In the genomic region with DNA sequence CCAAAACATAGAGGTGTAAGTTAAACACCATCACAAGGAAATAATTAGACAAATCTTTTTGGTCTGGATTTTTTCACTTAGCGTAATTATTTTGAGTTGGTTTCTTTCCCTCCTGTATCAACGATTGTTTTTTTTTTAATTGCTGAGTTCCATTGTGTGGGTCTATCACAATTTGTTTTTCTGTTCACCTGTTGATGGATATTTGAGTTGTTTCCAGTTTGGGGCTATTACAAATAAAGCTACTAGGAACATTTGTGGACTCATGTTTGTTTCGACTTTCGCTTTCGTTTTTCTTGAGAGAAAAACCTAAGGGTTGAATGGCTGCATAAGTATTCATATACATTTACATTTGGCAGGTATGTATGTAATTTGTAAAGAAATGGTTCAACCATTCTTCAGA, we compare ENCODE assay signal across 1 cellular context.
A peak's percentile ranks its signal among the peaks of the same experiment; 100 is the strongest.
TF ChIP-seq lines count a peak whose summit lies in the region.

No MANE protein-coding gene starts in this region.

TF ChIP-seq in K562, 482 proteins besides CTCF, POLR2A, EP300 and RAD21 (continued from another document):
- TF ChIP-seq, protein P1, sequence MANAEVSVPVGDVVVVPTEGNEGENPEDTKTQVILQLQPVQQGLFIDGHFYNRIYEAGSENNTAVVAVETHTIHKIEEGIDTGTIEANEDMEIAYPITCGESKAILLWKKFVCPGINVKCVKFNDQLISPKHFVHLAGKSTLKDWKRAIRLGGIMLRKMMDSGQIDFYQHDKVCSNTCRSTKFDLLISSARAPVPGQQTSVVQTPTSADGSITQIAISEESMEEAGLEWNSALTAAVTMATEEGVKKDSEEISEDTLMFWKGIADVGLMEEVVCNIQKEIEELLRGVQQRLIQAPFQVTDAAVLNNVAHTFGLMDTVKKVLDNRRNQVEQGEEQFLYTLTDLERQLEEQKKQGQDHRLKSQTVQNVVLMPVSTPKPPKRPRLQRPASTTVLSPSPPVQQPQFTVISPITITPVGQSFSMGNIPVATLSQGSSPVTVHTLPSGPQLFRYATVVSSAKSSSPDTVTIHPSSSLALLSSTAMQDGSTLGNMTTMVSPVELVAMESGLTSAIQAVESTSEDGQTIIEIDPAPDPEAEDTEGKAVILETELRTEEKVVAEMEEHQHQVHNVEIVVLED (CRISPR knock-in tag; IDR thresholded peaks at IDR 0.05) = no peak
- TF ChIP-seq PRPF4 (IDR thresholded peaks at IDR 0.05; ENCODE audit: insufficient read depth, low read depth, low read length, poor library complexity, severe bottlenecking) (no peak), NR0B1 (IDR thresholded peaks at IDR 0.05; ENCODE audit: partially characterized antibody) (no peak), NCOA6 (IDR thresholded peaks at IDR 0.05) (no peak), PURB (CRISPR knock-in tag; IDR thresholded peaks at IDR 0.05; ENCODE audit: low read depth) (no peak), ETV1 (tag; conservative IDR thresholded peaks at IDR 0.05; ENCODE audit: low read depth) (0 out of 2 replicates have a peak, but pooled peaks have one; percentile 26), ZNF655 (CRISPR knock-in tag; IDR thresholded peaks at IDR 0.05) (no peak), ZNF384 (IDR thresholded peaks at IDR 0.05; ENCODE audit: low read depth, low read length) (no peak), SPI1 (IDR thresholded peaks at IDR 0.05; ENCODE audit: borderline replicate concordance, low read depth, low read length) (no peak), SMAD4 (CRISPR knock-in tag; conservative IDR thresholded peaks at IDR 0.05) (no peak), HDAC8 (tag; IDR thresholded peaks at IDR 0.05) (no peak), POLR2H (tag; IDR thresholded peaks at IDR 0.05; ENCODE audit: low read depth) (0 out of 2 replicates have a peak, but pooled peaks have one; percentile 35), RBM15 (IDR thresholded peaks at IDR 0.05; ENCODE audit: insufficient read depth, low read length) (no peak), BRD9 (IDR thresholded peaks at IDR 0.05; ENCODE audit: low read depth, partially characterized antibody) (no peak)
- TF ChIP-seq, protein P2, sequence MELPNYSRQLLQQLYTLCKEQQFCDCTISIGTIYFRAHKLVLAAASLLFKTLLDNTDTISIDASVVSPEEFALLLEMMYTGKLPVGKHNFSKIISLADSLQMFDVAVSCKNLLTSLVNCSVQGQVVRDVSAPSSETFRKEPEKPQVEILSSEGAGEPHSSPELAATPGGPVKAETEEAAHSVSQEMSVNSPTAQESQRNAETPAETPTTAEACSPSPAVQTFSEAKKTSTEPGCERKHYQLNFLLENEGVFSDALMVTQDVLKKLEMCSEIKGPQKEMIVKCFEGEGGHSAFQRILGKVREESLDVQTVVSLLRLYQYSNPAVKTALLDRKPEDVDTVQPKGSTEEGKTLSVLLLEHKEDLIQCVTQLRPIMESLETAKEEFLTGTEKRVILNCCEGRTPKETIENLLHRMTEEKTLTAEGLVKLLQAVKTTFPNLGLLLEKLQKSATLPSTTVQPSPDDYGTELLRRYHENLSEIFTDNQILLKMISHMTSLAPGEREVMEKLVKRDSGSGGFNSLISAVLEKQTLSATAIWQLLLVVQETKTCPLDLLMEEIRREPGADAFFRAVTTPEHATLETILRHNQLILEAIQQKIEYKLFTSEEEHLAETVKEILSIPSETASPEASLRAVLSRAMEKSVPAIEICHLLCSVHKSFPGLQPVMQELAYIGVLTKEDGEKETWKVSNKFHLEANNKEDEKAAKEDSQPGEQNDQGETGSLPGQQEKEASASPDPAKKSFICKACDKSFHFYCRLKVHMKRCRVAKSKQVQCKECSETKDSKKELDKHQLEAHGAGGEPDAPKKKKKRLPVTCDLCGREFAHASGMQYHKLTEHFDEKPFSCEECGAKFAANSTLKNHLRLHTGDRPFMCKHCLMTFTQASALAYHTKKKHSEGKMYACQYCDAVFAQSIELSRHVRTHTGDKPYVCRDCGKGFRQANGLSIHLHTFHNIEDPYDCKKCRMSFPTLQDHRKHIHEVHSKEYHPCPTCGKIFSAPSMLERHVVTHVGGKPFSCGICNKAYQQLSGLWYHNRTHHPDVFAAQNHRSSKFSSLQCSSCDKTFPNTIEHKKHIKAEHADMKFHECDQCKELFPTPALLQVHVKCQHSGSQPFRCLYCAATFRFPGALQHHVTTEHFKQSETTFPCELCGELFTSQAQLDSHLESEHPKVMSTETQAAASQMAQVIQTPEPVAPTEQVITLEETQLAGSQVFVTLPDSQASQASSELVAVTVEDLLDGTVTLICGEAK (IDR thresholded peaks at IDR 0.05) = peak; percentile 82
- TF ChIP-seq, protein P2 (CRISPR knock-in tag; IDR thresholded peaks at IDR 0.05) = no peak
TF ChIP-seq in K562: peak in this region for 3.
